ENCODE assay signal across 21 cellular contexts in the genomic region with DNA sequence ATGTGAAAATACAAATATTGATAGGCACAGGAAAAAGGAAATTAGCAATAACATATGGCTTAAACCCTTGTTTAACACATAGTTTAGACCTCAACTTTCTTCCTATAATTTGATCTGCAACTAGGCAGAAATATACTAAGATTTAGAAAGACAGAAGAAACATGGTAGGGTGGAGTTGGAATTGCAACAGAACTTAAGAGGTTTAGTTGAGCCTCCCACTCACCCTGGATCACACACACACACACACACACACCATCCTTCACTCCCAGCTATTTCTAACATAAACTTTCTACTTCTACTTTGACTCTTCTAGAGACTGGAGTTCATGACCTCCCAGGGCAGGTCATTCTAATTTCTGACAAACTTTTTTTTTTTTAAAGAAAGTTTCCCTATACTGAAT. TPM values are rescaled to one million over a fixed set of nuclear protein-coding genes. Genes with fewer than 3 reads are reported as not detected.
DNase-seq lines count a peak whose midpoint lies in the region; ATAC-seq, FAIRE-seq and TF ChIP-seq lines count a peak whose summit lies in the region.
"Had no signal": no experiment of that assay in that cellular context is flagged by ENCODE, and none has a peak within 500 bp of the region (broad histone marks: within the 10 kb centered on the region; RNA-seq: fewer than 3 reads in every experiment).

No MANE protein-coding gene starts in this region.

- intact Hi-C loops in upper lobe of right lung (cut with DNase I) = no loop called here
- intact Hi-C loops in left colon (cut with DNase I, micrococcal nuclease) = no loop called here
- intact Hi-C loops in colonic mucosa (cut with DNase I) = no loop called here

- H3K36me3 ChIP-seq in adipocyte (ENCODE audit: control insufficient read depth, insufficient read depth, low read length, severe bottlenecking) (no peaks in the 10 kb centered on the region), upper lobe of right lung (no peaks in the 10 kb centered on the region), colonic mucosa (no peaks in the 10 kb centered on the region)
- H3K36me3 ChIP-seq: BE2C, SJSA1 had no signal

- TF ChIP-seq CTCF in NB4 (IDR thresholded peaks at IDR 0.05; ENCODE audit: low read depth, low read length) (no peak), upper lobe of right lung (IDR thresholded peaks at IDR 0.05) (no peak), colonic mucosa (IDR thresholded peaks at IDR 0.05) (no peak)

- ATAC-seq in upper lobe of right lung (peak; percentile 80), left colon (no peak)
- ATAC-seq: PC-3 had no signal

- no peak overlapping the region for H3K9ac ChIP-seq in adipocyte (ENCODE audit: low read length)
- H3K9ac ChIP-seq in colonic mucosa (ENCODE audit: low read depth in 2 of 2, low read length in 2 of 2) = no peak overlapping the region

- H3K27me3 ChIP-seq in adipocyte (replicated peaks; ENCODE audit: control insufficient read depth, insufficient read depth, low read length) (peaks cover 40% of the 10 kb centered on the region), upper lobe of right lung (peaks cover 15% of the 10 kb centered on the region), colonic mucosa (no peaks in the 10 kb centered on the region)
- H3K27me3 ChIP-seq: SJSA1 had no signal

- TF ChIP-seq POLR2A in NB4 (IDR thresholded peaks at IDR 0.05; ENCODE audit: extremely low read depth, insufficient read length) = no peak

- DNase-seq in NOMO-1 (lab: John Stamatoyannopoulos, UW; ENCODE audit: unreplicated experiment in 2 of 2) (peak; percentile 18 to 34), NOMO-1 treated with DMSO at 0.1 percent for 48 hours (lab: John Stamatoyannopoulos, UW; ENCODE audit: unreplicated experiment) (no peak), NB4 (ENCODE audit: low read depth) (peak; percentile 79), adipocyte (ENCODE audit: low read depth) (peak; percentile 7), upper lobe of right lung (no peak), left colon (no peak), colonic mucosa (no peak), RCC 7860 (ENCODE audit: low spot score) (no peak)
- DNase-seq: BE2C; Calu3; CD4-positive, alpha-beta T cell; DMS53; NCI-H1105 treated with DMSO at 0.1 percent for 48 hours; NCI-H1694; NCI-H2081 treated with DMSO at 0.1 percent for 48 hours; PC-3 had no signal

- FAIRE-seq in RCC 7860 (lab: Jason Lieb, UNC) = no peak
- FAIRE-seq: H54 had no signal

- no peak overlapping the region for H3K27ac ChIP-seq in upper lobe of right lung
- H3K27ac ChIP-seq in colonic mucosa = no peak overlapping the region
- H3K27ac ChIP-seq: 22Rv1, RWPE1, SJSA1 had no signal

- H3K4me1 ChIP-seq in adipocyte (ENCODE audit: control insufficient read depth, insufficient read depth, low read length) = no peaks in the 10 kb centered on the region
- H3K4me1 ChIP-seq in upper lobe of right lung = peaks cover 4% of the 10 kb centered on the region
- H3K4me1 ChIP-seq in colonic mucosa = no peaks in the 10 kb centered on the region
- H3K4me1 ChIP-seq: BE2C, SJSA1 had no signal

- H3K9me3 ChIP-seq in adipocyte (ENCODE audit: control insufficient read depth, low read length) (no peaks in the 10 kb centered on the region), upper lobe of right lung (no peaks in the 10 kb centered on the region), colonic mucosa (no peaks in the 10 kb centered on the region)
- H3K9me3 ChIP-seq: BE2C, SJSA1 had no signal

- H3K4me3 ChIP-seq in NB4 (ENCODE audit: low read depth, low read length) = no peak overlapping the region
- no peak overlapping the region for H3K4me3 ChIP-seq in adipocyte (ENCODE audit: low read length)
- no peak overlapping the region for H3K4me3 ChIP-seq in upper lobe of right lung
- no peak overlapping the region for H3K4me3 ChIP-seq in colonic mucosa
- H3K4me3 ChIP-seq: SJSA1 had no signal

RNA-seq across cellular contexts. Expression of gene FLT3, which starts 47.4 kb away (rescaled TPM):
- total RNA-seq in upper lobe of right lung (1.1 TPM), left colon (under 1 TPM; 0.15 to 0.47 TPM), colonic mucosa (under 1 TPM in 1 of 2 donors, not detected in 1; 0.19 TPM)
- total RNA-seq: Calu3, NCI-H460, PC-3, SJSA1 had no signal

Comparison
In these comparisons a context has a peak if more than half of its experiments do, and no peak if none do; other contexts are left out.
1. DNase-seq: peak in NOMO-1 (2 of 2), NB4 (single experiment) and adipocyte (single experiment); none in NOMO-1 treated with DMSO at 0.1 percent for 48 hours (single experiment), upper lobe of right lung (single experiment), left colon (0 of 2), colonic mucosa (single experiment) and RCC 7860 (single experiment).